ENCODE assay signal across 1 cellular context in the genomic region with DNA sequence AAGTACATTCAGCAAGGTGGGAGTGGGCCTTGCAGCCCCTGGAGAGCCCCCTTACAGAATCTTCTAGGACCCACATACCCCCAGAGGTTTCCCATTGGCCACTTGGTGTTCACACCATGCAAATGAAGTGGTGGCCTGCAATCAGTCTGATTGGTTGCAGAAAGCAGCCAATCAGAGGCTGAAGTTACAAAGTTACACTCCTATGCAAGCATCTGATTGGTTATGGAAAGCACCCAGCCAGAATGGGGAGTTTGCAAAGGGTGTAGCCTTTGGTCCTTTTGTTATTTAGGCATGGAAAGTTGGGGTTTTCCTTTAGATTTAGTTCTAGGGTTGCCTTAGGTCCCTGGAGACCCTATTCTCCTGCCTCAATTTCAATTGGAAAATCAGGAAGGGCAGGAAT.
TF ChIP-seq lines count a peak whose summit lies in the region.

No MANE protein-coding gene starts in this region.

TF ChIP-seq in GM12878, 131 proteins besides CTCF, POLR2A, EP300 and RAD21:
- TF ChIP-seq SRF (IDR thresholded peaks at IDR 0.05; ENCODE audit: low read depth in 2 of 2, low read length in 2 of 2) = no peak
- TF ChIP-seq, protein P1, sequence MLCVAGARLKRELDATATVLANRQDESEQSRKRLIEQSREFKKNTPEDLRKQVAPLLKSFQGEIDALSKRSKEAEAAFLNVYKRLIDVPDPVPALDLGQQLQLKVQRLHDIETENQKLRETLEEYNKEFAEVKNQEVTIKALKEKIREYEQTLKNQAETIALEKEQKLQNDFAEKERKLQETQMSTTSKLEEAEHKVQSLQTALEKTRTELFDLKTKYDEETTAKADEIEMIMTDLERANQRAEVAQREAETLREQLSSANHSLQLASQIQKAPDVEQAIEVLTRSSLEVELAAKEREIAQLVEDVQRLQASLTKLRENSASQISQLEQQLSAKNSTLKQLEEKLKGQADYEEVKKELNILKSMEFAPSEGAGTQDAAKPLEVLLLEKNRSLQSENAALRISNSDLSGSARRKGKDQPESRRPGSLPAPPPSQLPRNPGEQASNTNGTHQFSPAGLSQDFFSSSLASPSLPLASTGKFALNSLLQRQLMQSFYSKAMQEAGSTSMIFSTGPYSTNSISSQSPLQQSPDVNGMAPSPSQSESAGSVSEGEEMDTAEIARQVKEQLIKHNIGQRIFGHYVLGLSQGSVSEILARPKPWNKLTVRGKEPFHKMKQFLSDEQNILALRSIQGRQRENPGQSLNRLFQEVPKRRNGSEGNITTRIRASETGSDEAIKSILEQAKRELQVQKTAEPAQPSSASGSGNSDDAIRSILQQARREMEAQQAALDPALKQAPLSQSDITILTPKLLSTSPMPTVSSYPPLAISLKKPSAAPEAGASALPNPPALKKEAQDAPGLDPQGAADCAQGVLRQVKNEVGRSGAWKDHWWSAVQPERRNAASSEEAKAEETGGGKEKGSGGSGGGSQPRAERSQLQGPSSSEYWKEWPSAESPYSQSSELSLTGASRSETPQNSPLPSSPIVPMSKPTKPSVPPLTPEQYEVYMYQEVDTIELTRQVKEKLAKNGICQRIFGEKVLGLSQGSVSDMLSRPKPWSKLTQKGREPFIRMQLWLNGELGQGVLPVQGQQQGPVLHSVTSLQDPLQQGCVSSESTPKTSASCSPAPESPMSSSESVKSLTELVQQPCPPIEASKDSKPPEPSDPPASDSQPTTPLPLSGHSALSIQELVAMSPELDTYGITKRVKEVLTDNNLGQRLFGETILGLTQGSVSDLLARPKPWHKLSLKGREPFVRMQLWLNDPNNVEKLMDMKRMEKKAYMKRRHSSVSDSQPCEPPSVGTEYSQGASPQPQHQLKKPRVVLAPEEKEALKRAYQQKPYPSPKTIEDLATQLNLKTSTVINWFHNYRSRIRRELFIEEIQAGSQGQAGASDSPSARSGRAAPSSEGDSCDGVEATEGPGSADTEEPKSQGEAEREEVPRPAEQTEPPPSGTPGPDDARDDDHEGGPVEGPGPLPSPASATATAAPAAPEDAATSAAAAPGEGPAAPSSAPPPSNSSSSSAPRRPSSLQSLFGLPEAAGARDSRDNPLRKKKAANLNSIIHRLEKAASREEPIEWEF (IDR thresholded peaks at IDR 0.05; ENCODE audit: insufficient replicate concordance, low read depth, low read length) = no peak
- TF ChIP-seq, protein P2, sequence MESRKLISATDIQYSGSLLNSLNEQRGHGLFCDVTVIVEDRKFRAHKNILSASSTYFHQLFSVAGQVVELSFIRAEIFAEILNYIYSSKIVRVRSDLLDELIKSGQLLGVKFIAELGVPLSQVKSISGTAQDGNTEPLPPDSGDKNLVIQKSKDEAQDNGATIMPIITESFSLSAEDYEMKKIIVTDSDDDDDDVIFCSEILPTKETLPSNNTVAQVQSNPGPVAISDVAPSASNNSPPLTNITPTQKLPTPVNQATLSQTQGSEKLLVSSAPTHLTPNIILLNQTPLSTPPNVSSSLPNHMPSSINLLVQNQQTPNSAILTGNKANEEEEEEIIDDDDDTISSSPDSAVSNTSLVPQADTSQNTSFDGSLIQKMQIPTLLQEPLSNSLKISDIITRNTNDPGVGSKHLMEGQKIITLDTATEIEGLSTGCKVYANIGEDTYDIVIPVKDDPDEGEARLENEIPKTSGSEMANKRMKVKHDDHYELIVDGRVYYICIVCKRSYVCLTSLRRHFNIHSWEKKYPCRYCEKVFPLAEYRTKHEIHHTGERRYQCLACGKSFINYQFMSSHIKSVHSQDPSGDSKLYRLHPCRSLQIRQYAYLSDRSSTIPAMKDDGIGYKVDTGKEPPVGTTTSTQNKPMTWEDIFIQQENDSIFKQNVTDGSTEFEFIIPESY (IDR thresholded peaks at IDR 0.05) = no peak
- no peak for TF ChIP-seq ZNF274 (IDR thresholded peaks at IDR 0.05; ENCODE audit: insufficient read depth, insufficient read length)
- no peak for TF ChIP-seq POLR2AphosphoS2 (IDR thresholded peaks at IDR 0.05; ENCODE audit: low read depth, low read length)
- TF ChIP-seq TCF12 (IDR thresholded peaks at IDR 0.05; ENCODE audit: low read depth, low read length) = no peak
- TF ChIP-seq MYC (IDR thresholded peaks at IDR 0.05; ENCODE audit: insufficient read depth, insufficient read length, insufficient replicate concordance, low read length, severe bottlenecking) = no peak
- no peak for TF ChIP-seq IKZF1 (conservative IDR thresholded peaks at IDR 0.05)
- TF ChIP-seq, protein P3, sequence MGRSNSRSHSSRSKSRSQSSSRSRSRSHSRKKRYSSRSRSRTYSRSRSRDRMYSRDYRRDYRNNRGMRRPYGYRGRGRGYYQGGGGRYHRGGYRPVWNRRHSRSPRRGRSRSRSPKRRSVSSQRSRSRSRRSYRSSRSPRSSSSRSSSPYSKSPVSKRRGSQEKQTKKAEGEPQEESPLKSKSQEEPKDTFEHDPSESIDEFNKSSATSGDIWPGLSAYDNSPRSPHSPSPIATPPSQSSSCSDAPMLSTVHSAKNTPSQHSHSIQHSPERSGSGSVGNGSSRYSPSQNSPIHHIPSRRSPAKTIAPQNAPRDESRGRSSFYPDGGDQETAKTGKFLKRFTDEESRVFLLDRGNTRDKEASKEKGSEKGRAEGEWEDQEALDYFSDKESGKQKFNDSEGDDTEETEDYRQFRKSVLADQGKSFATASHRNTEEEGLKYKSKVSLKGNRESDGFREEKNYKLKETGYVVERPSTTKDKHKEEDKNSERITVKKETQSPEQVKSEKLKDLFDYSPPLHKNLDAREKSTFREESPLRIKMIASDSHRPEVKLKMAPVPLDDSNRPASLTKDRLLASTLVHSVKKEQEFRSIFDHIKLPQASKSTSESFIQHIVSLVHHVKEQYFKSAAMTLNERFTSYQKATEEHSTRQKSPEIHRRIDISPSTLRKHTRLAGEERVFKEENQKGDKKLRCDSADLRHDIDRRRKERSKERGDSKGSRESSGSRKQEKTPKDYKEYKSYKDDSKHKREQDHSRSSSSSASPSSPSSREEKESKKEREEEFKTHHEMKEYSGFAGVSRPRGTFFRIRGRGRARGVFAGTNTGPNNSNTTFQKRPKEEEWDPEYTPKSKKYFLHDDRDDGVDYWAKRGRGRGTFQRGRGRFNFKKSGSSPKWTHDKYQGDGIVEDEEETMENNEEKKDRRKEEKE (IDR thresholded peaks at IDR 0.05) = no peak
- TF ChIP-seq, protein P4, sequence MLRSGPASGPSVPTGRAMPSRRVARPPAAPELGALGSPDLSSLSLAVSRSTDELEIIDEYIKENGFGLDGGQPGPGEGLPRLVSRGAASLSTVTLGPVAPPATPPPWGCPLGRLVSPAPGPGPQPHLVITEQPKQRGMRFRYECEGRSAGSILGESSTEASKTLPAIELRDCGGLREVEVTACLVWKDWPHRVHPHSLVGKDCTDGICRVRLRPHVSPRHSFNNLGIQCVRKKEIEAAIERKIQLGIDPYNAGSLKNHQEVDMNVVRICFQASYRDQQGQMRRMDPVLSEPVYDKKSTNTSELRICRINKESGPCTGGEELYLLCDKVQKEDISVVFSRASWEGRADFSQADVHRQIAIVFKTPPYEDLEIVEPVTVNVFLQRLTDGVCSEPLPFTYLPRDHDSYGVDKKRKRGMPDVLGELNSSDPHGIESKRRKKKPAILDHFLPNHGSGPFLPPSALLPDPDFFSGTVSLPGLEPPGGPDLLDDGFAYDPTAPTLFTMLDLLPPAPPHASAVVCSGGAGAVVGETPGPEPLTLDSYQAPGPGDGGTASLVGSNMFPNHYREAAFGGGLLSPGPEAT (IDR thresholded peaks at IDR 0.05; ENCODE audit: low read depth) = no peak
- TF ChIP-seq ZZZ3 (IDR thresholded peaks at IDR 0.05; ENCODE audit: control insufficient read depth, insufficient read length, low read depth) = no peak
- TF ChIP-seq, protein P5, sequence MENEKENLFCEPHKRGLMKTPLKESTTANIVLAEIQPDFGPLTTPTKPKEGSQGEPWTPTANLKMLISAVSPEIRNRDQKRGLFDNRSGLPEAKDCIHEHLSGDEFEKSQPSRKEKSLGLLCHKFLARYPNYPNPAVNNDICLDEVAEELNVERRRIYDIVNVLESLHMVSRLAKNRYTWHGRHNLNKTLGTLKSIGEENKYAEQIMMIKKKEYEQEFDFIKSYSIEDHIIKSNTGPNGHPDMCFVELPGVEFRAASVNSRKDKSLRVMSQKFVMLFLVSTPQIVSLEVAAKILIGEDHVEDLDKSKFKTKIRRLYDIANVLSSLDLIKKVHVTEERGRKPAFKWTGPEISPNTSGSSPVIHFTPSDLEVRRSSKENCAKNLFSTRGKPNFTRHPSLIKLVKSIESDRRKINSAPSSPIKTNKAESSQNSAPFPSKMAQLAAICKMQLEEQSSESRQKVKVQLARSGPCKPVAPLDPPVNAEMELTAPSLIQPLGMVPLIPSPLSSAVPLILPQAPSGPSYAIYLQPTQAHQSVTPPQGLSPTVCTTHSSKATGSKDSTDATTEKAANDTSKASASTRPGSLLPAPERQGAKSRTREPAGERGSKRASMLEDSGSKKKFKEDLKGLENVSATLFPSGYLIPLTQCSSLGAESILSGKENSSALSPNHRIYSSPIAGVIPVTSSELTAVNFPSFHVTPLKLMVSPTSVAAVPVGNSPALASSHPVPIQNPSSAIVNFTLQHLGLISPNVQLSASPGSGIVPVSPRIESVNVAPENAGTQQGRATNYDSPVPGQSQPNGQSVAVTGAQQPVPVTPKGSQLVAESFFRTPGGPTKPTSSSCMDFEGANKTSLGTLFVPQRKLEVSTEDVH (IDR thresholded peaks at IDR 0.05; ENCODE audit: low read depth, partially characterized antibody) = no peak
- no peak for TF ChIP-seq PAX8 (IDR thresholded peaks at IDR 0.05)
- TF ChIP-seq CHD1 (IDR thresholded peaks at IDR 0.05; ENCODE audit: low read depth, low read length) = no peak
- no peak for TF ChIP-seq ZNF384 (IDR thresholded peaks at IDR 0.05; ENCODE audit: borderline replicate concordance, low read depth, low read length)
- no peak for TF ChIP-seq NR2C1 (IDR thresholded peaks at IDR 0.05)
- no peak for TF ChIP-seq SUPT20H (IDR thresholded peaks at IDR 0.05; ENCODE audit: borderline replicate concordance, control insufficient read depth, low read depth, low read length)
- no peak for TF ChIP-seq SMC3 (IDR thresholded peaks at IDR 0.05; ENCODE audit: borderline replicate concordance, low read length)
